In genomic region chr12:101720118-101720517, GRCh38 we compare ENCODE assay signal across 22 cellular contexts. TPM values are rescaled to one million over a fixed set of nuclear protein-coding genes. Genes with fewer than 3 reads are reported as not detected.
"Had no signal": no experiment of that assay in that cellular context is flagged by ENCODE, and none has a peak within 500 bp of the region (broad histone marks: within the 10 kb centered on the region; RNA-seq: fewer than 3 reads in every experiment).

No MANE protein-coding gene starts in this region.

- ATAC-seq: HepG2 had no signal

- DNase-seq: Karpas-422, KG1, MM.1S, NCI-H1092 treated with DMSO at 0.1 percent for 48 hours, NCI-H1436, NCI-H187, NCI-H2029, NCI-H2081 treated with DMSO at 0.1 percent for 48 hours, NCI-H2171, NCI-H226, NCI-H446, NCI-H510A, NCI-H524 treated with DMSO at 0.1 percent for 48 hours, NCI-H69, NCI-H774, Right ventricle myocardium superior, RPMI8226, SIG-M5 had no signal

RNA-seq across cellular contexts. Expression of gene SYCP3, which starts 19.1 kb away (rescaled TPM):
- total RNA-seq: HepG2, HT1080, IMR-90, Right ventricle myocardium superior, SJSA1 had no signal
